ENCODE assay signal across 1 cellular context in genomic region chr9:27125030-27125429, GRCh38.
TF ChIP-seq lines count a peak whose summit lies in the region.

No MANE protein-coding gene starts in this region.

TF ChIP-seq in SK-N-SH, 30 proteins besides CTCF, POLR2A, EP300 and RAD21 (continued from another document):
- 0 out of 2 replicates have a peak, but pooled peaks have one; percentile 6 for TF ChIP-seq REST (IDR thresholded peaks at IDR 0.05; ENCODE audit: low read depth, low read length)
